ENCODE assay signal across 1 cellular context in genomic region chr5:6166698-6167394, GRCh38.
TF ChIP-seq lines count a peak whose summit lies in the region.

No MANE protein-coding gene starts in this region.

TF ChIP-seq in K562, 482 proteins besides CTCF, POLR2A, EP300 and RAD21:
- TF ChIP-seq ELF1 (tag; IDR thresholded peaks at IDR 0.05) (no peak), ZNF449 (CRISPR knock-in tag; IDR thresholded peaks at IDR 0.05) (no peak), THRAP3 (IDR thresholded peaks at IDR 0.05; ENCODE audit: borderline replicate concordance) (no peak), PHF20 (IDR thresholded peaks at IDR 0.05; ENCODE audit: partially characterized antibody) (no peak)
